ENCODE assay signal across 8 cellular contexts in genomic region chr7:712601-713457, GRCh38. TPM values are rescaled to one million over a fixed set of nuclear protein-coding genes. Genes with fewer than 3 reads are reported as not detected.
A peak's percentile ranks its signal among the peaks of the same experiment; 100 is the strongest.
DNase-seq lines count a peak whose midpoint lies in the region; ATAC-seq and TF ChIP-seq lines count a peak whose summit lies in the region.
"Had no signal": no experiment of that assay in that cellular context is flagged by ENCODE, and none has a peak within 500 bp of the region (broad histone marks: within the 10 kb centered on the region; RNA-seq: fewer than 3 reads in every experiment).

No MANE protein-coding gene starts in this region.

- no peaks in the 10 kb centered on the region for H3F3A ChIP-seq in GM23338 (replicated peaks; ENCODE audit: low read depth)

- H3K4me3 Mint-ChIP-seq in GM23338, result peak overlapping the region; percentile 59

- H3K27ac Mint-ChIP-seq in GM23338, result no peak overlapping the region

- peaks cover 12% of the 10 kb centered on the region for H3K27me3 Mint-ChIP-seq in GM23338 (ENCODE audit: insufficient read depth, low read depth, poor library complexity)

- TF ChIP-seq CTCF in GM23338 (conservative IDR thresholded peaks at IDR 0.05; ENCODE audit: low read depth in 2 of 2) (no peak), VCaP (conservative IDR thresholded peaks at IDR 0.05) (no peak), hepatocyte (IDR thresholded peaks at IDR 0.05; ENCODE audit: poor library complexity) (no peak), tibial nerve (IDR thresholded peaks at IDR 0.05) (no peak)

- intact Hi-C loops in sciatic nerve (cut with DNase I), result no loop called here

- H3K4me1 ChIP-seq in GM23338 (ENCODE audit: insufficient read depth) (peaks cover 3% of the 10 kb centered on the region; the same call in 1 of the 2 replicates), hepatocyte (ENCODE audit: insufficient read depth) (no peaks in the 10 kb centered on the region), tibial nerve (peaks cover 0 to 11% (median 2%) of the 10 kb centered on the region in 4 donors)

- H2AFZ ChIP-seq in GM23338 (peak overlapping the region; percentile 76), hepatocyte (no peak overlapping the region)

- H3K4me3 ChIP-seq in GM23338 (peak overlapping the region; percentile 59), hepatocyte (no peak overlapping the region), tibial nerve (peak overlapping the region in 1 of 4 donors; percentile 56)
- H3K4me3 ChIP-seq: body of pancreas had no signal

- TF ChIP-seq POLR2A in tibial nerve (IDR thresholded peaks at IDR 0.05), result no peak

- TF ChIP-seq EP300 in tibial nerve (IDR thresholded peaks at IDR 0.05), result no peak

- H3K27me3 ChIP-seq in GM23338 (ENCODE audit: insufficient read depth), result no peaks in the 10 kb centered on the region
- H3K27me3 ChIP-seq in hepatocyte, result no peaks in the 10 kb centered on the region
- H3K27me3 ChIP-seq in tibial nerve, result peaks cover 0 to 22% of the 10 kb centered on the region in 2 donors
- H3K27me3 ChIP-seq: body of pancreas had no signal

- H3K9me3 ChIP-seq in hepatocyte (ENCODE audit: low read depth) (no peaks in the 10 kb centered on the region), tibial nerve (peaks cover 0 to 2% (median 0%) of the 10 kb centered on the region in 4 donors)
- H3K9me3 ChIP-seq: body of pancreas had no signal

- H3K27ac ChIP-seq in GM23338 (ENCODE audit: low read depth) (no peak overlapping the region), VCaP (peak overlapping the region; percentile 64; the same call in 1 of the 2 replicates), hepatocyte (no peak overlapping the region), tibial nerve (no peak overlapping the region)
- H3K27ac ChIP-seq: body of pancreas had no signal

- 63% methylated on average over 29 of the region's 44 CpGs for WGBS in hepatocyte (ENCODE audit: low lambda C conversion rate, missing lambda C conversion rate)
- 75 to 82% methylated on average over 16 to 19 of the region's 44 CpGs for WGBS in tibial nerve, 2 donors

- no peaks in the 10 kb centered on the region for H3K36me3 ChIP-seq in GM23338 (ENCODE audit: insufficient read depth)
- H3K36me3 ChIP-seq in hepatocyte (replicated peaks; ENCODE audit: insufficient read depth, low read depth), result no peaks in the 10 kb centered on the region
- no peaks in the 10 kb centered on the region for H3K36me3 ChIP-seq in tibial nerve

- H3K79me2 ChIP-seq in GM23338 (replicated peaks; ENCODE audit: insufficient read depth) (peaks cover 45% of the 10 kb centered on the region), hepatocyte (peaks cover 4% of the 10 kb centered on the region)

- H3K9me3 Mint-ChIP-seq in GM23338, result no peaks in the 10 kb centered on the region; the same call in none of the 3 replicates

- ATAC-seq in GM23338, result peak; percentile 52
- ATAC-seq in sciatic nerve, result no peak
- no peak for ATAC-seq in GM21723 (IDR thresholded peaks at IDR 0.05; ENCODE audit: unreplicated experiment)
- ATAC-seq: body of pancreas had no signal

- H3K36me3 Mint-ChIP-seq in GM23338 (ENCODE audit: low read depth), result peaks cover 39% of the 10 kb centered on the region

- DNase-seq in GM23338 (ENCODE audit: low spot score), result peak; percentile 50
- DNase-seq in hepatocyte (ENCODE audit: low spot score), result no peak
- peak; percentile 46 for DNase-seq in sciatic nerve (ENCODE audit: low spot score)
- DNase-seq in tibial nerve (ENCODE audit: low spot score in 2 of 2), result no peak
- DNase-seq in NCI-H1105 (lab: John Stamatoyannopoulos, UW), result no peak

- H3K9me2 ChIP-seq in GM23338 (ENCODE audit: insufficient read depth), result no peaks in the 10 kb centered on the region
- no peaks in the 10 kb centered on the region for H3K9me2 ChIP-seq in hepatocyte (replicated peaks; ENCODE audit: insufficient read depth)

- peak overlapping the region; percentile 84 for H3K4me2 ChIP-seq in GM23338
- peak overlapping the region; percentile 78 for H3K4me2 ChIP-seq in hepatocyte

- H3K4me1 Mint-ChIP-seq in GM23338, result peaks cover 27% of the 10 kb centered on the region

- H4K20me1 ChIP-seq in GM23338 (replicated peaks; ENCODE audit: insufficient read depth), result peaks cover 7% of the 10 kb centered on the region
- H4K20me1 ChIP-seq in hepatocyte (ENCODE audit: insufficient read depth, poor library complexity, severe bottlenecking), result no peaks in the 10 kb centered on the region

TF ChIP-seq in GM23338, 12 proteins besides CTCF, POLR2A, EP300 and RAD21:
- TF ChIP-seq, protein P1, sequence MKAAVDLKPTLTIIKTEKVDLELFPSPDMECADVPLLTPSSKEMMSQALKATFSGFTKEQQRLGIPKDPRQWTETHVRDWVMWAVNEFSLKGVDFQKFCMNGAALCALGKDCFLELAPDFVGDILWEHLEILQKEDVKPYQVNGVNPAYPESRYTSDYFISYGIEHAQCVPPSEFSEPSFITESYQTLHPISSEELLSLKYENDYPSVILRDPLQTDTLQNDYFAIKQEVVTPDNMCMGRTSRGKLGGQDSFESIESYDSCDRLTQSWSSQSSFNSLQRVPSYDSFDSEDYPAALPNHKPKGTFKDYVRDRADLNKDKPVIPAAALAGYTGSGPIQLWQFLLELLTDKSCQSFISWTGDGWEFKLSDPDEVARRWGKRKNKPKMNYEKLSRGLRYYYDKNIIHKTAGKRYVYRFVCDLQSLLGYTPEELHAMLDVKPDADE (IDR thresholded peaks at IDR 0.05), result no peak

RNA-seq across cellular contexts. Expression of gene DNAAF5, which starts 13.7 kb away (rescaled TPM):
- total RNA-seq in GM23338 (2014; rRNA removed; shearing (Covaris generic)), result 74.0 and 86.7 TPM in 2 replicates
- polyA plus RNA-seq in GM23338 (2016; fragmentation: Nextera tagmentation; extraction: Ambion mirVana), result 20.4 and 20.9 TPM in 2 replicates
- 14.2 and 23.5 TPM in 2 replicates for total RNA-seq in hepatocyte
- polyA plus RNA-seq in hepatocyte, result 18.7 and 19.0 TPM in 2 replicates
- 19.0 TPM for total RNA-seq in sciatic nerve
- 10 to 100 TPM; 26.0 to 56.7 (median 41.6) TPM for total RNA-seq in tibial nerve

RNA-seq across cellular contexts. Expression of gene PRKAR1B, which starts 14.3 kb away (rescaled TPM):
- total RNA-seq in GM23338 (2014; rRNA removed; shearing (Covaris generic)), result 34.7 and 36.7 TPM in 2 replicates
- 30.6 and 35.7 TPM in 2 replicates for polyA plus RNA-seq in GM23338 (2016; fragmentation: Nextera tagmentation; extraction: Ambion mirVana)
- total RNA-seq in hepatocyte, result 16.6 and 23.4 TPM in 2 replicates
- polyA plus RNA-seq in hepatocyte, result 27.4 and 28.7 TPM in 2 replicates
- 11.1 TPM for total RNA-seq in sciatic nerve
- 10 to 100 TPM in 1 of 4 donors, 1 to 10 TPM in 3; 2.7 to 12.3 (median 4.8) TPM for total RNA-seq in tibial nerve

Comparison
In these comparisons a context has a peak if more than half of its experiments do, and no peak if none do; other contexts are left out.
1. DNase-seq: peak in GM23338 (single experiment) and sciatic nerve (single experiment); none in hepatocyte (single experiment), tibial nerve (0 of 2) and NCI-H1105 (single experiment).